ENCODE assay signal across 26 cellular contexts in the genomic region with DNA sequence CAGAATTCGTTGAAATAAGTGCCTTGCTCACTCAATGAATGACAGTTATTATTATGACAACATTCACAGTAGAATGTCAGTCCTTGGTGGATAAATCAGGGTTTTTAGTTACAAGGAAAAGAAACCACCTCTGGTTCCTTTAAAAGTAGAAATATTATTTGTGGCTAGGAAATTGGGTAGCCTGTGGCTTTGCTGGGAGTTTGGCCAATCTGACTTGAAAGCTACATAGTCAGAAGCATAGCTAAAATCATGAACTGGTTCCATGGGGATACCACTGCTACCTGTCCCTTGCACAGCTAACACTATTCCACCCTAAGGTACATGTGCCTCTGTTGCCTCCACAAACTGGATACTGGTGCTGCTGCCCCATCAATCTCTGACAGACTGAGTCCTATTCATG. TPM values are rescaled to one million over a fixed set of nuclear protein-coding genes. Genes with fewer than 3 reads are reported as not detected.
DNase-seq lines count a peak whose midpoint lies in the region; FAIRE-seq and TF ChIP-seq lines count a peak whose summit lies in the region.
"Had no signal": no experiment of that assay in that cellular context is flagged by ENCODE, and none has a peak within 500 bp of the region (broad histone marks: within the 10 kb centered on the region; RNA-seq: fewer than 3 reads in every experiment).

No MANE protein-coding gene starts in this region.

- no CpG with 5 or more reads among the region's 1 CpG for WGBS in mesendoderm (ENCODE audit: extremely low coverage, insufficient coverage, low lambda C conversion rate)

- no peak overlapping the region for H4K5ac ChIP-seq in mesendoderm (ENCODE audit: low read length)

- H3K23ac ChIP-seq in mesendoderm (ENCODE audit: low read length): no peak overlapping the region

- H3K36me3 Mint-ChIP-seq in CD4-positive, alpha-beta memory T cell: no peaks in the 10 kb centered on the region
- H3K36me3 Mint-ChIP-seq: stimulated activated memory B cell treated with anti-CD40 and anti-IgM and Interleukin-4, amounts not matched to agents 10 μg/mL and 1 μg/mL and 100 μg/mL, for 72 hours had no signal

- peak overlapping the region in 3 of 8 donors; percentile 32 to 65 (median 33) for H3K4me3 Mint-ChIP-seq in CD4-positive, alpha-beta memory T cell
- H3K4me3 Mint-ChIP-seq: stimulated activated memory B cell treated with anti-CD40 and anti-IgM and Interleukin-4, amounts not matched to agents 10 μg/mL and 1 μg/mL and 100 μg/mL, for 72 hours had no signal

- H3K9me3 ChIP-seq in CD4-positive, alpha-beta memory T cell (ENCODE audit: control insufficient read depth in 1 of 2, low read length in 2 of 2): no peaks in the 10 kb centered on the region
- no peaks in the 10 kb centered on the region for H3K9me3 ChIP-seq in kidney (ENCODE audit: control insufficient read depth in 1 of 2, low read length in 2 of 2)
- H3K9me3 ChIP-seq: testis, uterus had no signal

- H3K27me3 Mint-ChIP-seq in CD4-positive, alpha-beta memory T cell: no peaks in the 10 kb centered on the region
- H3K27me3 Mint-ChIP-seq: activated CD4-positive, alpha-beta T cell treated with anti-CD3 and anti-CD28 coated beads, Interleukin-2, amount 10 ng/mL, durations not matched to agents 7 days and 5 days; stimulated activated memory B cell treated with anti-CD40 and anti-IgM and Interleukin-4, amounts not matched to agents 10 μg/mL and 1 μg/mL and 100 μg/mL, for 72 hours had no signal

- peak overlapping the region; percentile 15 for H2AFZ ChIP-seq in ACC112 (ENCODE audit: low read length, unreplicated experiment)

- no peak overlapping the region for H3K9ac ChIP-seq in kidney (ENCODE audit: low read length in 2 of 2)
- H3K9ac ChIP-seq in mesendoderm (ENCODE audit: low read length): no peak overlapping the region
- H3K9ac ChIP-seq: GM23248 had no signal

- H4K8ac ChIP-seq in mesendoderm (ENCODE audit: low read depth, low read length): no peak overlapping the region

- H3K36me3 ChIP-seq in ACC112 (ENCODE audit: insufficient read depth, low read length) (no peaks in the 10 kb centered on the region), kidney (ENCODE audit: control insufficient read depth in 1 of 2, insufficient read depth in 2 of 2, low read length in 2 of 2) (no peaks in the 10 kb centered on the region), mesendoderm (ENCODE audit: control insufficient read depth, insufficient read depth, low read length) (no peaks in the 10 kb centered on the region)
- H3K36me3 ChIP-seq in CD4-positive, alpha-beta memory T cell (ENCODE audit: insufficient read depth, low read length): no peaks in the 10 kb centered on the region
- H3K36me3 ChIP-seq: uterus had no signal

- H3K56ac ChIP-seq in mesendoderm (ENCODE audit: low read length): no peak overlapping the region

- no peak overlapping the region for H3K4me2 ChIP-seq in mesendoderm (ENCODE audit: low read length)

- FAIRE-seq in kidney (lab: Jason Lieb, UNC): no peak
- FAIRE-seq: bronchial epithelial cell, colon, G401.6 had no signal

- no peak overlapping the region for H3K27ac ChIP-seq in ACC112 (ENCODE audit: low read depth, low read length)
- H3K27ac ChIP-seq in CD4-positive, alpha-beta memory T cell (ENCODE audit: low read depth, low read length): peak overlapping the region; percentile 73
- no peak overlapping the region for H3K27ac ChIP-seq in kidney (ENCODE audit: low read depth in 2 of 2, low read length in 2 of 2)
- no peak overlapping the region for H3K27ac ChIP-seq in mesendoderm (ENCODE audit: low read depth, low read length)
- H3K27ac ChIP-seq: GM23248, testis, VCaP had no signal

- H2BK15ac ChIP-seq in mesendoderm (replicated peaks; ENCODE audit: low read depth): no peak overlapping the region

- no peak overlapping the region for H3K4me3 ChIP-seq in ACC112 (ENCODE audit: low read depth, low read length)
- H3K4me3 ChIP-seq in CD4-positive, alpha-beta memory T cell (ENCODE audit: low read length in 2 of 2): peak overlapping the region in 1 of 2 donors; percentile 8
- no peak overlapping the region for H3K4me3 ChIP-seq in kidney (ENCODE audit: low read length in 2 of 2)
- no peak overlapping the region for H3K4me3 ChIP-seq in mesendoderm (ENCODE audit: low read length)
- H3K4me3 ChIP-seq: testis, uterus had no signal

- H3K79me1 ChIP-seq in mesendoderm (ENCODE audit: low read length): no peaks in the 10 kb centered on the region

- H2AK5ac ChIP-seq in mesendoderm (ENCODE audit: low read length): no peak overlapping the region

- H3K9me3 Mint-ChIP-seq in CD4-positive, alpha-beta memory T cell: no peaks in the 10 kb centered on the region

- no peak overlapping the region for H3K4ac ChIP-seq in mesendoderm (ENCODE audit: low read depth, low read length)

- POLR2A ChIA-PET in CD4-positive, alpha-beta memory T cell (lab: Charles Lee; ENCODE audit: partially characterized antibody): interaction anchor here (1.0 to 12.9 kb wide), 6 partner anchors 8 to 70 kb away, joined by 3 to 698 read pairs (median 27); a partner anchor contains a TSS

- H3K27me3 ChIP-seq in ACC112 (ENCODE audit: insufficient read depth, low read length): no peaks in the 10 kb centered on the region
- H3K27me3 ChIP-seq in CD4-positive, alpha-beta memory T cell (ENCODE audit: insufficient read depth, low read length): no peaks in the 10 kb centered on the region
- H3K27me3 ChIP-seq in mesendoderm (ENCODE audit: insufficient read depth, low read length, poor library complexity): no peaks in the 10 kb centered on the region
- H3K27me3 ChIP-seq: testis, uterus had no signal

- TF ChIP-seq CTCF in kidney (IDR thresholded peaks at IDR 0.05; ENCODE audit: borderline replicate concordance, extremely low read depth, insufficient read depth): no peak

- H3K79me2 ChIP-seq in ACC112 (ENCODE audit: control insufficient read depth, insufficient read depth, low read length, unreplicated experiment): no peaks in the 10 kb centered on the region
- no peaks in the 10 kb centered on the region for H3K79me2 ChIP-seq in mesendoderm (ENCODE audit: control insufficient read depth, insufficient read depth, low read length)

- H3K4me1 ChIP-seq in ACC112 (ENCODE audit: control insufficient read depth, insufficient read depth, low read length, unreplicated experiment) (peaks cover 12% of the 10 kb centered on the region), kidney (ENCODE audit: control insufficient read depth in 1 of 2, insufficient read depth in 1 of 2, low read depth in 1 of 2, low read length in 2 of 2) (no peaks in the 10 kb centered on the region), mesendoderm (ENCODE audit: control insufficient read depth, low read depth, low read length) (no peaks in the 10 kb centered on the region)
- H3K4me1 ChIP-seq in CD4-positive, alpha-beta memory T cell (ENCODE audit: insufficient read depth, low read length): peaks cover 84% of the 10 kb centered on the region
- H3K4me1 ChIP-seq: testis, uterus had no signal

- intact Hi-C loops in CD4-positive, alpha-beta memory T cell (cut with micrococcal nuclease): no loop called here
- intact Hi-C loops in kidney (cut with DNase I): no loop called here

- H2BK5ac ChIP-seq in mesendoderm (ENCODE audit: low read length): no peak overlapping the region

- no peak overlapping the region for H3K27ac Mint-ChIP-seq in CD4-positive, alpha-beta memory T cell
- H3K27ac Mint-ChIP-seq: activated CD4-positive, alpha-beta T cell treated with anti-CD3 and anti-CD28 coated beads, Interleukin-2, amount 10 ng/mL, durations not matched to agents 7 days and 5 days; activated T-helper 2 cell treated with anti-CD3 and anti-CD28 coated beads, Interferon-gamma antibody, Interleukin-2, Interleukin-4, amounts not matched to agents 10 μg/mL and 5 μg/mL and 100 μg/mL, durations not matched to agents 14 hours and 24 hours and 36 hours; stimulated activated memory B cell treated with anti-CD40 and anti-IgM and Interleukin-4, amounts not matched to agents 10 μg/mL and 1 μg/mL and 100 μg/mL, for 72 hours had no signal

- no peak overlapping the region for H2BK120ac ChIP-seq in mesendoderm (ENCODE audit: low read depth, low read length)

- CTCF ChIA-PET in CD4-positive, alpha-beta memory T cell (lab: Charles Lee; ENCODE audit: partially characterized antibody): interaction anchor here (8.6 kb wide), 1 partner anchor 15 kb away, joined by 75 read pairs; a partner anchor contains a TSS

- no peak for DNase-seq in CD4-positive, alpha-beta memory T cell
- peak; percentile 49 for DNase-seq in RPMI8226
- DNase-seq in fibroblast of peridontal ligament (ENCODE audit: extremely low read depth): peak; percentile 28
- DNase-seq in DMS79 treated with DMSO at 0.1 percent for 48 hours (lab: John Stamatoyannopoulos, UW): no peak
- no peak for DNase-seq in kidney
- no peak for DNase-seq in mesendoderm
- DNase-seq in RKO (ENCODE audit: low spot score): no peak
- DNase-seq: activated CD4-positive, alpha-beta T cell treated with anti-CD3 and anti-CD28 coated beads, Interleukin-2, amount 10 ng/mL, durations not matched to agents 7 days and 5 days; activated CD8-positive, alpha-beta memory T cell treated with anti-CD3 and anti-CD28 coated beads, Interleukin-2, amount 50 U/mL, for 4 hours; effector memory CD4-positive, alpha-beta T cell; foreskin melanocyte; GM23248; mesenchymal stem cell; MM.1S; NCI-H1417 treated with DMSO at 0.1 percent for 48 hours; occipital lobe; stimulated activated CD4-positive, alpha-beta T cell treated with anti-CD3 and anti-CD28 coated beads, Interleukin-4, amount 100 ng/mL, for 1 hour; testis; uterus had no signal

- H3K18ac ChIP-seq in mesendoderm (ENCODE audit: low read length): no peak overlapping the region

- peaks cover 26 to 48% (median 37%) of the 10 kb centered on the region in 4 donors for H3K4me1 Mint-ChIP-seq in CD4-positive, alpha-beta memory T cell

RNA-seq across cellular contexts. Expression of a gene that starts 12.8 kb away (rescaled TPM):
- total RNA-seq in CD4-positive, alpha-beta memory T cell: 100 to 1,000 TPM; 268 to 288 TPM
- 10 to 100 TPM; 22.1 to 60.9 TPM for polyA plus RNA-seq in CD4-positive, alpha-beta memory T cell
- 59.0 TPM for total RNA-seq in kidney
- 5.2 TPM for polyA plus RNA-seq in kidney (ENCODE audit: insufficient read depth, low read depth, low replicate concordance)
- 20.5 TPM for polyA plus RNA-seq in mesendoderm (2013, experiment 1 of 2)
- 19.1 TPM for polyA plus RNA-seq in mesendoderm (2013, experiment 2 of 2)

Comparison
In these comparisons a context has a peak if more than half of its experiments do, and no peak if none do; other contexts are left out.
1. DNase-seq: peak in RPMI8226 (single experiment) and fibroblast of peridontal ligament (single experiment); none in CD4-positive, alpha-beta memory T cell (0 of 5), DMS79 treated with DMSO at 0.1 percent for 48 hours (single experiment), kidney (single experiment), mesendoderm (single experiment) and RKO (single experiment).